In the genomic region with DNA sequence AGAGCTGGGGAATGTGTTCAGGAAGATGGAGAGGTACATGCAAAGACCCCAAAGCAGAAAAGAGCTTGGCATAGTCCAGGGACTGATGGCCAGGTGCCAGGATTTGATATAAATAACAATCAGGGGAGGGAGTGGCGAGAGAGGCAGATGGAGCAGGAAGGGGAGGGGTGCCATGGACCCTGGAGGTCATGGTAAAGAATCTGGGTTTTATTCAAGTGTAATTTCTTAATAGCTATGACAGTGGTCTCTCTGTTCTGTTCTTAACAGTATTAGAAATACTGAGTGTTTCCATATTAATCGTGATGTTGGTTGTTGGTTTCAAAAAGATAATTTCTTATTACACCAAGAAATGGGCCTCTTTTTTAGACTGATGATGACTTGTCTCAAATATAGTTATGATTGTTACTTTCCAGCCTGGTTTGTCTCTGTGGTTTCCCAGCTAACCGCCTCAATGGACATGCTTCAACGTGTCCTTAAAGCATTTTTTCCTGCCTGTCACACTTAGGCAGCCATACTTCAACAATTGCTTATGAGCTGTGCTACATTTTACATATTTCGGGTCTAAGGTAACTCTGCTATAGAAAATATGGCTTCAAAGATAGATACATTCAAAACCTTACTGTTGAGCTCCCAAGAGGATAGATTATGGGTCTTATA, we compare ENCODE assay signal across 11 cellular contexts. TPM values are rescaled to one million over a fixed set of nuclear protein-coding genes. Genes with fewer than 3 reads are reported as not detected.
DNase-seq lines count a peak whose midpoint lies in the region; ATAC-seq and TF ChIP-seq lines count a peak whose summit lies in the region.
"Had no signal": no experiment of that assay in that cellular context is flagged by ENCODE, and none has a peak within 500 bp of the region (broad histone marks: within the 10 kb centered on the region; RNA-seq: fewer than 3 reads in every experiment).

No MANE protein-coding gene starts in this region.

- POLR2A ChIA-PET in MCF 10A (lab: Yijun Ruan, JAX): interaction anchor here (0.7 to 2.7 kb wide), 10 partner anchors 10 to 199 kb away, joined by 3 to 22 read pairs (median 4); partner anchors contain the start of gene MYH10

- H3K4me1 Mint-ChIP-seq in MCF 10A (ENCODE audit: insufficient read depth, unreplicated experiment): peaks cover 10% of the 10 kb centered on the region
- peaks cover 20% of the 10 kb centered on the region for H3K4me1 Mint-ChIP-seq in type B pancreatic cell (ENCODE audit: unreplicated experiment)
- H3K4me1 Mint-ChIP-seq: IgD-negative memory B cell had no signal

- WGBS in lower leg skin, 2 donors: 54 to 60% methylated on average over 5 of the region's 5 CpGs

- H3K4me3 ChIP-seq in breast epithelium: no peak overlapping the region
- no peak overlapping the region for H3K4me3 ChIP-seq in coronary artery
- no peak overlapping the region for H3K4me3 ChIP-seq in lower leg skin (ENCODE audit: low read depth, poor library complexity, severe bottlenecking)

- intact Hi-C loops in MCF 10A (cut with micrococcal nuclease) (no loop called here), breast epithelium (cut with DNase I; ENCODE audit: low total_unique reads) (loop anchor here (5.0 kb wide), 1 partner anchor 156 kb away; no protein-coding TSS in a partner anchor), lower leg skin (cut with DNase I; ENCODE audit: low total_unique reads) (no loop called here)

- H3K4me3 Mint-ChIP-seq in MCF 10A (ENCODE audit: unreplicated experiment) (no peak overlapping the region), type B pancreatic cell (no peak overlapping the region)
- H3K4me3 Mint-ChIP-seq: IgD-negative memory B cell had no signal

- no peaks in the 10 kb centered on the region for H3K36me3 ChIP-seq in breast epithelium

- H3K27ac Mint-ChIP-seq in MCF 10A (ENCODE audit: low read depth, unreplicated experiment) (peak overlapping the region; percentile 87), type B pancreatic cell (peak overlapping the region; percentile 27)
- H3K27ac Mint-ChIP-seq: IgD-negative memory B cell had no signal

- no peaks in the 10 kb centered on the region for H3K9me3 ChIP-seq in breast epithelium

- H3K27me3 ChIP-seq in breast epithelium: no peaks in the 10 kb centered on the region

- no peaks in the 10 kb centered on the region for H3K27me3 Mint-ChIP-seq in MCF 10A (ENCODE audit: insufficient read depth, unreplicated experiment)
- H3K27me3 Mint-ChIP-seq in type B pancreatic cell: no peaks in the 10 kb centered on the region

- H3K27ac ChIP-seq in breast epithelium: peak overlapping the region in 1 of 2 donors; percentile 54
- peak overlapping the region; percentile 17 to 46 for H3K27ac ChIP-seq in coronary artery

- no peak for TF ChIP-seq POLR2A in breast epithelium (IDR thresholded peaks at IDR 0.05)
- no peak for TF ChIP-seq POLR2A in lower leg skin (IDR thresholded peaks at IDR 0.05)

- BruUV-seq in MCF 10A (replicated peaks; lab: Mats Ljungman, UMichigan): no TSS peak

- DNase-seq in MCF 10A (ENCODE audit: unreplicated experiment) (peak; percentile 55), breast epithelium (ENCODE audit: low spot score in 2 of 2) (no peak), NCI-H1694 (lab: John Stamatoyannopoulos, UW) (peak; percentile 21), coronary artery (ENCODE audit: low spot score) (no peak), type B pancreatic cell (ENCODE audit: extremely low spot score, unreplicated experiment) (no peak), lower leg skin (ENCODE audit: low spot score in 2 of 2) (no peak)
- DNase-seq: EL, Right ventricle myocardium superior had no signal

- H3K4me1 ChIP-seq in breast epithelium: no peaks in the 10 kb centered on the region

- H3K36me3 Mint-ChIP-seq in MCF 10A (ENCODE audit: insufficient read depth, unreplicated experiment) (no peaks in the 10 kb centered on the region), type B pancreatic cell (peaks cover 27% of the 10 kb centered on the region)
- H3K36me3 Mint-ChIP-seq: IgD-negative memory B cell had no signal

- ATAC-seq in GM21576 (IDR thresholded peaks at IDR 0.05; ENCODE audit: unreplicated experiment): no peak
- no peak for ATAC-seq in GM18868 (IDR thresholded peaks at IDR 0.05; ENCODE audit: unreplicated experiment)

- CTCF ChIA-PET in MCF 10A (lab: Yijun Ruan, JAX): interaction anchor here (0.6 to 1.8 kb wide), 9 partner anchors 12 to 794 kb away, joined by 3 to 6 read pairs (median 4); no protein-coding TSS in a partner anchor

- H3K9me3 Mint-ChIP-seq in MCF 10A (ENCODE audit: unreplicated experiment) (no peaks in the 10 kb centered on the region), type B pancreatic cell (no peaks in the 10 kb centered on the region)

- TF ChIP-seq CTCF in MCF 10A (IDR thresholded peaks at IDR 0.05; ENCODE audit: unreplicated experiment) (no peak), breast epithelium (IDR thresholded peaks at IDR 0.05) (no peak), coronary artery (IDR thresholded peaks at IDR 0.05) (no peak), type B pancreatic cell (conservative IDR thresholded peaks at IDR 0.05) (no peak), lower leg skin (IDR thresholded peaks at IDR 0.05) (no peak)

RNA-seq across cellular contexts. Expression of gene MYH10, which starts 49.4 kb away (rescaled TPM):
- total RNA-seq in MCF 10A (2022): 43.0 and 43.4 TPM in 2 replicates
- total RNA-seq in breast epithelium: 10 to 100 TPM; 46.2 to 54.7 (median 46.7) TPM
- total RNA-seq in type B pancreatic cell (ENCODE audit: low replicate concordance): 135 and 254 TPM in 2 replicates
- total RNA-seq in lower leg skin: 10 to 100 TPM in 2 of 4 donors, 1 to 10 TPM in 2; 6.7 to 17.2 (median 11.4) TPM

Comparison
In these comparisons a context has a peak if more than half of its experiments do, and no peak if none do; other contexts are left out.
1. DNase-seq: peak in MCF 10A (single experiment) and NCI-H1694 (single experiment); none in breast epithelium (0 of 2), coronary artery (single experiment), type B pancreatic cell (single experiment) and lower leg skin (0 of 2).